Comparison of ENCODE assay signal across 8 cellular contexts in the genomic region with DNA sequence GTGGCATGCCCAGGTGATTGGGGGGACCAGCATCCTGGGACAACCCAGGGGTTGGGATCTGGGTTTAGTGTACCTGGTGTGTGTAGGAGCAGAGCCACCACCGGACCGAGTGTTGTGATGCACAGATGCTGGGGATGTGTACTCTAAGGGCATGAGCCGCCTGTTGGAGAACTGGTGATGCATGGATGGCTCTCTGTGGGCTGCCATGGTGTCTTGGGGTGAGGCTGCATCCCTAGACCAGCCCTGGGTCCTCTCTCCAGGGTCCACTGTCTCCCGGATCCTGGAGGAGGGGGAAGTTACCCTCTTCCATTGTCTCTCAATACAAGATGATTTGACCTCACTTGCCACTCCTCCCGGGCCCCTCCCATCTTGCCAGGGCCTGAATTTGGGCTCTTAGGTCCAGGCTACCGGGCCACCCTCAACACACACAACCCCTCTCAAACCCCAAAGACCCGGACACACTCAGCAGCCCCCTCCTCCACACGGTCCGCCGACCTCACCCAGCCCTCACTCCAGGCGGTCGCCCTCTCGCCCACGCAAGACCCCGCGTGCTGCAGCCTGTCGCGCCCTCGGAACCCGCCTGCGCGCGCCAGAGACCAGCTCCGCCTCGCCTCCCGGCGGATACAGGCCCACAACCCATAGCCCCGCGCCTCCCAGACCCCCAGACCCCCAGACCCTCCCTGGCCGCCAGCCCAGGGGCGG. TPM values are rescaled to one million over a fixed set of nuclear protein-coding genes. Genes with fewer than 3 reads are reported as not detected.
DNase-seq lines count a peak whose midpoint lies in the region; ATAC-seq and TF ChIP-seq lines count a peak whose summit lies in the region.

No MANE protein-coding gene starts in this region.

- H3K27me3 ChIP-seq in mesenchymal stem cell (ENCODE audit: control insufficient read depth in 1 of 2, insufficient read depth in 1 of 2, low read length in 2 of 2) (no peaks in the 10 kb centered on the region), upper lobe of left lung (no peaks in the 10 kb centered on the region)

- peak overlapping the region; percentile 88 for H3K4me2 ChIP-seq in mesenchymal stem cell (ENCODE audit: low read length, poor library complexity, severe bottlenecking)

- WGBS in mesenchymal stem cell: 8% methylated on average over 30 of the region's 31 CpGs
- 1 to 28% methylated on average over 8 to 19 of the region's 31 CpGs for WGBS in upper lobe of left lung, 2 donors

- peaks cover 8% of the 10 kb centered on the region for H3K27me3 Mint-ChIP-seq in dendritic cell treated with granulocyte-macrophage colony-stimulating factor and Interleukin-4, amounts not matched to agents 40 ng/mL and 50 ng/mL, for 4 days

- H3K4me1 Mint-ChIP-seq in dendritic cell treated with granulocyte-macrophage colony-stimulating factor and Interleukin-4, amounts not matched to agents 40 ng/mL and 50 ng/mL, for 4 days (ENCODE audit: low read depth): peaks cover 7% of the 10 kb centered on the region

- H2BK5ac ChIP-seq in mesenchymal stem cell (ENCODE audit: low read depth, low read length, poor library complexity, severe bottlenecking): no peak overlapping the region

- H3K36me3 ChIP-seq in mesenchymal stem cell (ENCODE audit: control insufficient read depth in 1 of 2, insufficient read depth in 2 of 2, low read depth in 1 of 2, low read length in 2 of 2) (peaks cover 22 to 27% of the 10 kb centered on the region in 2 experiments), upper lobe of left lung (peaks cover 0 to 10% (median 5%) of the 10 kb centered on the region in 4 donors)

- peak overlapping the region; percentile 85 to 91 for H3K18ac ChIP-seq in mesenchymal stem cell (ENCODE audit: low read depth in 1 of 2, low read length in 2 of 2)

- H3K36me3 Mint-ChIP-seq in dendritic cell treated with granulocyte-macrophage colony-stimulating factor and Interleukin-4, amounts not matched to agents 40 ng/mL and 50 ng/mL, for 4 days (ENCODE audit: low read depth): no peaks in the 10 kb centered on the region

- peak overlapping the region; percentile 84 for H2BK15ac ChIP-seq in mesenchymal stem cell (ENCODE audit: low read depth, poor library complexity, severe bottlenecking)

- peaks cover 37% of the 10 kb centered on the region for H3K4me1 ChIP-seq in mesenchymal stem cell (ENCODE audit: control insufficient read depth, insufficient read depth, low read depth, low read length)
- H3K4me1 ChIP-seq in upper lobe of left lung: peaks cover 10 to 31% (median 20%) of the 10 kb centered on the region in 4 donors

- H3K27ac ChIP-seq in mesenchymal stem cell (ENCODE audit: low read length, poor library complexity, severe bottlenecking) (no peak overlapping the region), upper lobe of left lung (peak overlapping the region; percentile 63 to 81 (median 76))

- no peak overlapping the region for H3K23ac ChIP-seq in mesenchymal stem cell (ENCODE audit: low read length in 2 of 2)

- DNase-seq in NCI-H146 (lab: John Stamatoyannopoulos, UW) (peak; percentile 47), NCI-H146 treated with DMSO at 0.1 percent for 48 hours (lab: John Stamatoyannopoulos, UW; ENCODE audit: unreplicated experiment) (no peak), NB4 (ENCODE audit: low read depth) (no peak), mesenchymal stem cell (peak; percentile 21), upper lobe of left lung (no peak), SHP77 treated with DMSO at 0.1 percent for 48 hours (lab: John Stamatoyannopoulos, UW) (no peak), DMS114 treated with DMSO at 0.1 percent for 48 hours (lab: John Stamatoyannopoulos, UW; ENCODE audit: unreplicated experiment) (no peak)

- peak overlapping the region; percentile 81 for H2AFZ ChIP-seq in mesenchymal stem cell (ENCODE audit: low read depth, low read length)

- no peak overlapping the region for H2AK5ac ChIP-seq in mesenchymal stem cell (ENCODE audit: low read length, severe bottlenecking)

- TF ChIP-seq POLR2A in NB4 (IDR thresholded peaks at IDR 0.05; ENCODE audit: extremely low read depth, insufficient read length) (no peak), upper lobe of left lung (IDR thresholded peaks at IDR 0.05) (no peak)

- peak overlapping the region; percentile 78 for H4K91ac ChIP-seq in mesenchymal stem cell (ENCODE audit: low read length)

- peak overlapping the region; percentile 35 for H2BK120ac ChIP-seq in mesenchymal stem cell (ENCODE audit: low read depth, low read length)

- no peaks in the 10 kb centered on the region for H3K9me3 ChIP-seq in mesenchymal stem cell (ENCODE audit: control insufficient read depth, low read length)
- H3K9me3 ChIP-seq in upper lobe of left lung: no peaks in the 10 kb centered on the region

- no peak for TF ChIP-seq EP300 in upper lobe of left lung (IDR thresholded peaks at IDR 0.05)

- H3K27ac Mint-ChIP-seq in dendritic cell treated with granulocyte-macrophage colony-stimulating factor and Interleukin-4, amounts not matched to agents 40 ng/mL and 50 ng/mL, for 4 days: peak overlapping the region; percentile 73

- ATAC-seq in upper lobe of left lung (ENCODE audit: low FRiP score in 2 of 2): peak in 1 of 2 donors; percentile 9

- peak overlapping the region; percentile 89 for H3K9ac ChIP-seq in mesenchymal stem cell (ENCODE audit: low read length)

- intact Hi-C loops in dendritic cell treated with granulocyte-macrophage colony-stimulating factor and Interleukin-4, amounts not matched to agents 40 ng/mL and 50 ng/mL, for 4 days (cut with micrococcal nuclease): no loop called here

- H3K79me1 ChIP-seq in mesenchymal stem cell (replicated peaks; ENCODE audit: low read length, poor library complexity, severe bottlenecking): peaks cover 2% of the 10 kb centered on the region

- TF ChIP-seq CTCF in NB4 (IDR thresholded peaks at IDR 0.05; ENCODE audit: low read depth, low read length) (no peak), upper lobe of left lung (IDR thresholded peaks at IDR 0.05) (no peak)

- peak overlapping the region; percentile 21 to 94 for H3K14ac ChIP-seq in mesenchymal stem cell (ENCODE audit: low read length in 2 of 2)

- H2BK12ac ChIP-seq in mesenchymal stem cell (ENCODE audit: low read length in 2 of 2): peak overlapping the region in 1 of 2 experiments; percentile 60

- H4K8ac ChIP-seq in mesenchymal stem cell (ENCODE audit: low read length): peak overlapping the region; percentile 80

- H3K4me3 Mint-ChIP-seq in dendritic cell treated with granulocyte-macrophage colony-stimulating factor and Interleukin-4, amounts not matched to agents 40 ng/mL and 50 ng/mL, for 4 days: peak overlapping the region; percentile 79

- H3K4ac ChIP-seq in mesenchymal stem cell (ENCODE audit: low read depth in 1 of 2, low read length in 2 of 2): peak overlapping the region; percentile 47 to 62

- no peaks in the 10 kb centered on the region for H3K9me3 Mint-ChIP-seq in dendritic cell treated with granulocyte-macrophage colony-stimulating factor and Interleukin-4, amounts not matched to agents 40 ng/mL and 50 ng/mL, for 4 days

- H3K4me3 ChIP-seq in NB4 (ENCODE audit: low read depth, low read length) (peak overlapping the region; percentile 7), mesenchymal stem cell (ENCODE audit: insufficient read depth in 1 of 2, low read depth in 1 of 2, low read length in 2 of 2) (peak overlapping the region; percentile 78 to 85), upper lobe of left lung (peak overlapping the region; percentile 59 to 83 (median 73))

RNA-seq across cellular contexts. Expression of gene LRRC75B, which starts 0.6 kb away (rescaled TPM):
- 6.3 TPM for polyA plus RNA-seq in mesenchymal stem cell (2013, experiment 1 of 2)
- 6.0 TPM for polyA plus RNA-seq in mesenchymal stem cell (2013, experiment 2 of 2)
- total RNA-seq in upper lobe of left lung: 10 to 100 TPM in 4 of 6 donors, 1 to 10 TPM in 2; 9.7 to 50.3 (median 13.2) TPM

RNA-seq across cellular contexts. Expression of gene GGT1, which starts 10.7 kb away (rescaled TPM):
- 40.8 TPM for polyA plus RNA-seq in mesenchymal stem cell (2013, experiment 1 of 2)
- polyA plus RNA-seq in mesenchymal stem cell (2013, experiment 2 of 2): 40.0 TPM
- total RNA-seq in upper lobe of left lung: 100 to 1,000 TPM in 4 of 6 donors, 10 to 100 TPM in 2; 57.4 to 220 (median 117) TPM

RNA-seq across cellular contexts. Expression of gene SNRPD3, which starts 36.5 kb away (rescaled TPM):
- 65.6 TPM for polyA plus RNA-seq in mesenchymal stem cell (2013, experiment 1 of 2)
- 63.3 TPM for polyA plus RNA-seq in mesenchymal stem cell (2013, experiment 2 of 2)
- 100 to 1,000 TPM in 1 of 6 donors, 10 to 100 TPM in 5; 66.8 to 119 (median 84.8) TPM for total RNA-seq in upper lobe of left lung

RNA-seq across cellular contexts. Expression of gene GUCD1, which starts 37.4 kb away (rescaled TPM):
- 72.5 TPM for polyA plus RNA-seq in mesenchymal stem cell (2013, experiment 1 of 2)
- polyA plus RNA-seq in mesenchymal stem cell (2013, experiment 2 of 2): 69.0 TPM
- 100 to 1,000 TPM in 5 of 6 donors, 10 to 100 TPM in 1; 77.5 to 231 (median 160) TPM for total RNA-seq in upper lobe of left lung

Comparison
In these comparisons a context has a peak if more than half of its experiments do, and no peak if none do; other contexts are left out.
1. DNase-seq: peak in NCI-H146 (single experiment) and mesenchymal stem cell (single experiment); none in NCI-H146 treated with DMSO at 0.1 percent for 48 hours (single experiment), NB4 (single experiment), upper lobe of left lung (0 of 2), SHP77 treated with DMSO at 0.1 percent for 48 hours (single experiment) and DMS114 treated with DMSO at 0.1 percent for 48 hours (single experiment).
2. H3K4me3 ChIP-seq: peak in every context shown above with its lines; median percentile 82 in mesenchymal stem cell; 73 in upper lobe of left lung; 7 in NB4.